1 cellular context compared by ENCODE assay signal in the genomic region with DNA sequence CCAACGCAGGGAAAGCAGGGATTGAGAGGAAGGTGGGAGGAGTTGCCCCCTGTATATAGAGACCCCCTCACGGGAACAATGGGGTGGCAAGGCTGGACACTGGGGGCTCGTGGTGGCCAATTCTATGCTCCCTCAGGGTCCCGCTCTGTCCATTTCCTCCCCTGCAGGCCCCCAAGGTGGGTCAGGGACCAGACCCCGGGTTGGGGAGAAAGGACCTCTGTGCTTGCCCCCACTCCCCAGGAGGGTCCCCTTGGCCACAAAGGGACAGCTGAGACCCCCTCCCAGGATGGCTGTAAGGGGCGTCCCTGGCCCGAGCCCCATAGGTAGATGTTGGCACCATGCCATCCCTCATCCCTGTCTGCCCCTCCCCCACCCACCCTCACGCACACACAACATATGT.
TF ChIP-seq lines count a peak whose summit lies in the region.

No MANE protein-coding gene starts in this region.

TF ChIP-seq in A549, 52 proteins besides CTCF, POLR2A, EP300 and RAD21 (continued from another document):
- TF ChIP-seq, protein P1, sequence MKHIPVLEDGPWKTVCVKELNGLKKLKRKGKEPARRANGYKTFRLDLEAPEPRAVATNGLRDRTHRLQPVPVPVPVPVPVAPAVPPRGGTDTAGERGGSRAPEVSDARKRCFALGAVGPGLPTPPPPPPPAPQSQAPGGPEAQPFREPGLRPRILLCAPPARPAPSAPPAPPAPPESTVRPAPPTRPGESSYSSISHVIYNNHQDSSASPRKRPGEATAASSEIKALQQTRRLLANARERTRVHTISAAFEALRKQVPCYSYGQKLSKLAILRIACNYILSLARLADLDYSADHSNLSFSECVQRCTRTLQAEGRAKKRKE (CRISPR knock-in tag; IDR thresholded peaks at IDR 0.05; ENCODE audit: low read depth), result no peak
- TF ChIP-seq HOXB13 (CRISPR knock-in tag; IDR thresholded peaks at IDR 0.05; ENCODE audit: low read depth), result no peak
- TF ChIP-seq, protein P2, sequence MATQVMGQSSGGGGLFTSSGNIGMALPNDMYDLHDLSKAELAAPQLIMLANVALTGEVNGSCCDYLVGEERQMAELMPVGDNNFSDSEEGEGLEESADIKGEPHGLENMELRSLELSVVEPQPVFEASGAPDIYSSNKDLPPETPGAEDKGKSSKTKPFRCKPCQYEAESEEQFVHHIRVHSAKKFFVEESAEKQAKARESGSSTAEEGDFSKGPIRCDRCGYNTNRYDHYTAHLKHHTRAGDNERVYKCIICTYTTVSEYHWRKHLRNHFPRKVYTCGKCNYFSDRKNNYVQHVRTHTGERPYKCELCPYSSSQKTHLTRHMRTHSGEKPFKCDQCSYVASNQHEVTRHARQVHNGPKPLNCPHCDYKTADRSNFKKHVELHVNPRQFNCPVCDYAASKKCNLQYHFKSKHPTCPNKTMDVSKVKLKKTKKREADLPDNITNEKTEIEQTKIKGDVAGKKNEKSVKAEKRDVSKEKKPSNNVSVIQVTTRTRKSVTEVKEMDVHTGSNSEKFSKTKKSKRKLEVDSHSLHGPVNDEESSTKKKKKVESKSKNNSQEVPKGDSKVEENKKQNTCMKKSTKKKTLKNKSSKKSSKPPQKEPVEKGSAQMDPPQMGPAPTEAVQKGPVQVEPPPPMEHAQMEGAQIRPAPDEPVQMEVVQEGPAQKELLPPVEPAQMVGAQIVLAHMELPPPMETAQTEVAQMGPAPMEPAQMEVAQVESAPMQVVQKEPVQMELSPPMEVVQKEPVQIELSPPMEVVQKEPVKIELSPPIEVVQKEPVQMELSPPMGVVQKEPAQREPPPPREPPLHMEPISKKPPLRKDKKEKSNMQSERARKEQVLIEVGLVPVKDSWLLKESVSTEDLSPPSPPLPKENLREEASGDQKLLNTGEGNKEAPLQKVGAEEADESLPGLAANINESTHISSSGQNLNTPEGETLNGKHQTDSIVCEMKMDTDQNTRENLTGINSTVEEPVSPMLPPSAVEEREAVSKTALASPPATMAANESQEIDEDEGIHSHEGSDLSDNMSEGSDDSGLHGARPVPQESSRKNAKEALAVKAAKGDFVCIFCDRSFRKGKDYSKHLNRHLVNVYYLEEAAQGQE (IDR thresholded peaks at IDR 0.05), result no peak
- TF ChIP-seq MAZ (IDR thresholded peaks at IDR 0.05; ENCODE audit: borderline replicate concordance, low read depth, low read length), result no peak
- TF ChIP-seq MAFK (IDR thresholded peaks at IDR 0.05; ENCODE audit: partially characterized antibody), result no peak
- TF ChIP-seq FOXS1 (CRISPR knock-in tag; IDR thresholded peaks at IDR 0.05), result no peak
- TF ChIP-seq HOXB5 (CRISPR knock-in tag; IDR thresholded peaks at IDR 0.05), result no peak
TF ChIP-seq in A549: peak in this region for 0.
